Comparison of ENCODE assay signal across 1 cellular context in the genomic region with DNA sequence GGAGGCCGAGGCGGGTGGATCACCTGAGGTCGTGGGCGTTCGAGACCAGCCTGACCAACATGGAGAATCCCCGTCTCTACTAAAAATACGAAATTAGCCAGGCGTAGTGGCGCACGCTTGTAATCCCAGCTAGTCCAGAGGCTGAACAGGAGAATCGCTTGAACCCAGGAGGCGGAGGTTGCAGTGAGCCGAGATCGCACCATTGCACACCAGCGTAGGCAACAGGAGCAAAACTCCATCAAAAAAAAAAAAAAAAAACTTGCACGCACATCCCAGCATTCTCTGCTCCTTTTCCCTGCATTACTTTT.
TF ChIP-seq lines count a peak whose summit lies in the region.

No MANE protein-coding gene starts in this region.

TF ChIP-seq in IMR-90, 13 proteins besides CTCF, POLR2A, EP300 and RAD21 (continued from another document):
- TF ChIP-seq, protein P1, sequence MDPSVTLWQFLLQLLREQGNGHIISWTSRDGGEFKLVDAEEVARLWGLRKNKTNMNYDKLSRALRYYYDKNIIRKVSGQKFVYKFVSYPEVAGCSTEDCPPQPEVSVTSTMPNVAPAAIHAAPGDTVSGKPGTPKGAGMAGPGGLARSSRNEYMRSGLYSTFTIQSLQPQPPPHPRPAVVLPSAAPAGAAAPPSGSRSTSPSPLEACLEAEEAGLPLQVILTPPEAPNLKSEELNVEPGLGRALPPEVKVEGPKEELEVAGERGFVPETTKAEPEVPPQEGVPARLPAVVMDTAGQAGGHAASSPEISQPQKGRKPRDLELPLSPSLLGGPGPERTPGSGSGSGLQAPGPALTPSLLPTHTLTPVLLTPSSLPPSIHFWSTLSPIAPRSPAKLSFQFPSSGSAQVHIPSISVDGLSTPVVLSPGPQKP (IDR thresholded peaks at IDR 0.05; ENCODE audit: borderline replicate concordance, low read depth, low read length), result no peak
- TF ChIP-seq FOS (IDR thresholded peaks at IDR 0.05; ENCODE audit: low read depth, low read length) (no peak), NFE2L2 (IDR thresholded peaks at IDR 0.05; ENCODE audit: low read depth, low read length) (no peak), MAFK (IDR thresholded peaks at IDR 0.05; ENCODE audit: low read depth, low read length) (no peak), SMC3 (IDR thresholded peaks at IDR 0.05; ENCODE audit: low read depth, low read length) (no peak), MAZ (IDR thresholded peaks at IDR 0.05; ENCODE audit: borderline replicate concordance, low read depth, low read length) (no peak)
